In genomic region chr19:46732172-46732938, GRCh38 we compare ENCODE assay signal across 12 cellular contexts. TPM values are rescaled to one million over a fixed set of nuclear protein-coding genes. Genes with fewer than 3 reads are reported as not detected.
DNase-seq lines count a peak whose midpoint lies in the region; ATAC-seq and TF ChIP-seq lines count a peak whose summit lies in the region.
"Had no signal": no experiment of that assay in that cellular context is flagged by ENCODE, and none has a peak within 500 bp of the region (broad histone marks: within the 10 kb centered on the region; RNA-seq: fewer than 3 reads in every experiment).

No MANE protein-coding gene starts in this region.

- H4K20me1 ChIP-seq in smooth muscle cell (ENCODE audit: low read depth), result peaks cover 98% of the 10 kb centered on the region

- no peak overlapping the region for H2AFZ ChIP-seq in smooth muscle cell (ENCODE audit: low read depth)

- no peak for ATAC-seq in activated CD8-positive, alpha-beta memory T cell treated with anti-CD3 and anti-CD28 coated beads, Interleukin-2, amount 10 ng/mL, durations not matched to agents 7 days and 5 days
- peak; percentile 64 for ATAC-seq in esophagus mucosa
- ATAC-seq: gastrocnemius medialis; naive thymus-derived CD8-positive, alpha-beta T cell had no signal

- peaks cover 24% of the 10 kb centered on the region for H3K4me1 Mint-ChIP-seq in activated CD8-positive, alpha-beta memory T cell treated with anti-CD3 and anti-CD28 coated beads, Interleukin-2, amount 10 ng/mL, durations not matched to agents 7 days and 5 days
- peaks cover 9 to 17% (median 10%) of the 10 kb centered on the region in 3 donors for H3K4me1 Mint-ChIP-seq in CD8-positive, alpha-beta memory T cell

- peaks cover 35% of the 10 kb centered on the region for H3K79me2 ChIP-seq in smooth muscle cell (ENCODE audit: low read depth)

- peaks cover 23% of the 10 kb centered on the region for H3K36me3 Mint-ChIP-seq in activated CD8-positive, alpha-beta memory T cell treated with anti-CD3 and anti-CD28 coated beads, Interleukin-2, amount 10 ng/mL, durations not matched to agents 7 days and 5 days
- peaks cover 0 to 79% (median 2%) of the 10 kb centered on the region in 3 donors for H3K36me3 Mint-ChIP-seq in CD8-positive, alpha-beta memory T cell

- no peaks in the 10 kb centered on the region for H3K36me3 ChIP-seq in smooth muscle cell (ENCODE audit: low read depth)
- H3K36me3 ChIP-seq in CD8-positive, alpha-beta memory T cell (ENCODE audit: insufficient read depth, low read length), result peaks cover 56% of the 10 kb centered on the region
- peaks cover 73 to 78% of the 10 kb centered on the region in 2 donors for H3K36me3 ChIP-seq in ascending aorta

- H3K9me3 ChIP-seq in smooth muscle cell (replicated peaks; ENCODE audit: low read depth) (no peaks in the 10 kb centered on the region), ascending aorta (no peaks in the 10 kb centered on the region)
- H3K9me3 ChIP-seq in CD8-positive, alpha-beta memory T cell (ENCODE audit: low read length), result no peaks in the 10 kb centered on the region
- H3K9me3 ChIP-seq: gastrocnemius medialis, MG63 had no signal

- POLR2A ChIA-PET in CD8-positive, alpha-beta memory T cell (lab: Charles Lee), result no interaction called here

- CTCF ChIA-PET in activated CD8-positive, alpha-beta memory T cell treated with anti-CD3 and anti-CD28 coated beads, Interleukin-2, amount 10 ng/mL, durations not matched to agents 7 days and 5 days (lab: Charles Lee), result interaction anchor here (0.8 to 5.0 kb wide), 4 partner anchors 17 to 28 kb away, joined by 4 to 86 read pairs (median 4); no protein-coding TSS in a partner anchor
- CTCF ChIA-PET in CD8-positive, alpha-beta memory T cell (lab: Charles Lee), result interaction anchor here (3.5 to 6.3 kb wide), 2 partner anchors 28 kb away, joined by 16 to 124 read pairs; no protein-coding TSS in a partner anchor

- no peaks in the 10 kb centered on the region for H3K9me3 Mint-ChIP-seq in activated CD8-positive, alpha-beta memory T cell treated with anti-CD3 and anti-CD28 coated beads, Interleukin-2, amount 10 ng/mL, durations not matched to agents 7 days and 5 days (ENCODE audit: low read depth)
- H3K9me3 Mint-ChIP-seq in CD8-positive, alpha-beta memory T cell, result no peaks in the 10 kb centered on the region
- H3K9me3 Mint-ChIP-seq: naive thymus-derived CD8-positive, alpha-beta T cell; T-helper 1 cell treated with Interleukin-12 subunit alpha and Interleukin-12 subunit beta and Interleukin-4 antibody, amounts not matched to agents 30 μg/mL and 1 μg/mL, for 36 hours had no signal

- H3K27me3 Mint-ChIP-seq in activated CD8-positive, alpha-beta memory T cell treated with anti-CD3 and anti-CD28 coated beads, Interleukin-2, amount 10 ng/mL, durations not matched to agents 7 days and 5 days, result no peaks in the 10 kb centered on the region
- H3K27me3 Mint-ChIP-seq in CD8-positive, alpha-beta memory T cell, result no peaks in the 10 kb centered on the region
- H3K27me3 Mint-ChIP-seq: naive thymus-derived CD8-positive, alpha-beta T cell had no signal

- H3K27ac Mint-ChIP-seq in activated CD8-positive, alpha-beta memory T cell treated with anti-CD3 and anti-CD28 coated beads, Interleukin-2, amount 10 ng/mL, durations not matched to agents 7 days and 5 days, result peak overlapping the region; percentile 44
- peak overlapping the region in 1 of 8 donors; percentile 17 for H3K27ac Mint-ChIP-seq in CD8-positive, alpha-beta memory T cell

- no peaks in the 10 kb centered on the region for H3K27me3 ChIP-seq in smooth muscle cell (ENCODE audit: low read depth)
- no peaks in the 10 kb centered on the region for H3K27me3 ChIP-seq in CD8-positive, alpha-beta memory T cell (ENCODE audit: insufficient read depth, low read length, poor library complexity, severe bottlenecking)
- no peaks in the 10 kb centered on the region for H3K27me3 ChIP-seq in ascending aorta
- H3K27me3 ChIP-seq: gastrocnemius medialis, MG63 had no signal

- no peak overlapping the region for H3K4me2 ChIP-seq in smooth muscle cell

- DNase-seq in activated CD8-positive, alpha-beta memory T cell treated with anti-CD3 and anti-CD28 coated beads, Interleukin-2, amount 10 ng/mL, durations not matched to agents 7 days and 5 days, result no peak
- DNase-seq in activated CD8-positive, alpha-beta memory T cell treated with anti-CD3 and anti-CD28 coated beads for 24 hours, result no peak
- DNase-seq in RPMI7951 (ENCODE audit: low read depth) (peak; percentile 72), smooth muscle cell (lab: John Stamatoyannopoulos, UW; ENCODE audit: unreplicated experiment) (no peak), COLO829 (ENCODE audit: low spot score) (no peak), ascending aorta (ENCODE audit: low spot score in 2 of 2) (no peak)
- no peak for DNase-seq in CD8-positive, alpha-beta memory T cell
- DNase-seq: gastrocnemius medialis; MG63; naive thymus-derived CD8-positive, alpha-beta T cell had no signal

- H3K4me1 ChIP-seq in smooth muscle cell (ENCODE audit: low read depth) (no peaks in the 10 kb centered on the region), ascending aorta (no peaks in the 10 kb centered on the region)
- peaks cover 6% of the 10 kb centered on the region for H3K4me1 ChIP-seq in CD8-positive, alpha-beta memory T cell (ENCODE audit: insufficient read depth, low read length)

- no peak for TF ChIP-seq CTCF in smooth muscle cell (IDR thresholded peaks at IDR 0.05; ENCODE audit: borderline replicate concordance, insufficient read depth, poor library complexity, severe bottlenecking)
- TF ChIP-seq CTCF in ascending aorta (IDR thresholded peaks at IDR 0.05), result no peak

- no peak overlapping the region for H3K9ac ChIP-seq in smooth muscle cell (ENCODE audit: low read depth)

- H3K27ac ChIP-seq in smooth muscle cell (ENCODE audit: low read depth), result peak overlapping the region; percentile 57
- H3K27ac ChIP-seq in CD8-positive, alpha-beta memory T cell (ENCODE audit: low read depth, low read length), result no peak overlapping the region
- no peak overlapping the region for H3K27ac ChIP-seq in ascending aorta
- H3K27ac ChIP-seq: gastrocnemius medialis had no signal

- intact Hi-C loops in ascending aorta (cut with DNase I), result no loop called here

- peaks cover 10% of the 10 kb centered on the region for H3F3A ChIP-seq in smooth muscle cell (ENCODE audit: low read depth)

- no peak overlapping the region for H3K4me3 Mint-ChIP-seq in activated CD8-positive, alpha-beta memory T cell treated with anti-CD3 and anti-CD28 coated beads, Interleukin-2, amount 10 ng/mL, durations not matched to agents 7 days and 5 days
- H3K4me3 Mint-ChIP-seq in CD8-positive, alpha-beta memory T cell, result no peak overlapping the region
- H3K4me3 Mint-ChIP-seq: T-helper 1 cell treated with Interleukin-12 subunit alpha and Interleukin-12 subunit beta and Interleukin-4 antibody, amounts not matched to agents 30 μg/mL and 1 μg/mL, for 36 hours had no signal

- H3K4me3 ChIP-seq in smooth muscle cell (no peak overlapping the region), ascending aorta (no peak overlapping the region)
- no peak overlapping the region for H3K4me3 ChIP-seq in CD8-positive, alpha-beta memory T cell (ENCODE audit: low read length)
- H3K4me3 ChIP-seq: gastrocnemius medialis, MG63 had no signal

- 80% methylated on average over 28 of the region's 28 CpGs for WGBS in smooth muscle cell (ENCODE audit: low lambda C conversion rate)

RNA-seq across cellular contexts. Expression of gene FKRP, which starts 13.5 kb away (rescaled TPM):
- total RNA-seq in activated CD8-positive, alpha-beta memory T cell treated with anti-CD3 and anti-CD28 coated beads, Interleukin-2, amount 10 ng/mL, durations not matched to agents 7 days and 5 days, result 10 to 100 TPM; 16.3 to 17.7 TPM
- 5.4 and 9.2 TPM in 2 replicates for total RNA-seq in RPMI7951 (2014; rRNA removed; shearing (Covaris generic))
- total RNA-seq in esophagus mucosa (7.8 TPM), smooth muscle cell (13.8 and 35.2 TPM in 2 replicates), ascending aorta (11.8 TPM)
- 18.9 and 27.2 TPM in 2 replicates for polyA plus RNA-seq in smooth muscle cell
- total RNA-seq in CD8-positive, alpha-beta memory T cell, result 10 to 100 TPM; 21.6 to 24.4 TPM
- polyA plus RNA-seq in CD8-positive, alpha-beta memory T cell, result 6.4 TPM

RNA-seq across cellular contexts. Expression of gene STRN4, which starts 13.9 kb away (rescaled TPM):
- 10 to 100 TPM; 93.0 to 95.8 TPM for total RNA-seq in activated CD8-positive, alpha-beta memory T cell treated with anti-CD3 and anti-CD28 coated beads, Interleukin-2, amount 10 ng/mL, durations not matched to agents 7 days and 5 days
- 33.6 and 42.8 TPM in 2 replicates for total RNA-seq in RPMI7951 (2014; rRNA removed; shearing (Covaris generic))
- total RNA-seq in esophagus mucosa (44.5 TPM), smooth muscle cell (47.1 and 55.7 TPM in 2 replicates), ascending aorta (151 TPM)
- 69.1 and 72.1 TPM in 2 replicates for polyA plus RNA-seq in smooth muscle cell
- 10 to 100 TPM; 68.8 to 70.4 TPM for total RNA-seq in CD8-positive, alpha-beta memory T cell
- polyA plus RNA-seq in CD8-positive, alpha-beta memory T cell, result 23.2 TPM

RNA-seq across cellular contexts. Expression of gene PRKD2, which starts 15.4 kb away (rescaled TPM):
- total RNA-seq in activated CD8-positive, alpha-beta memory T cell treated with anti-CD3 and anti-CD28 coated beads, Interleukin-2, amount 10 ng/mL, durations not matched to agents 7 days and 5 days, result 100 to 1,000 TPM; 147 to 187 TPM
- total RNA-seq in RPMI7951 (2014; rRNA removed; shearing (Covaris generic)), result 12.9 and 14.6 TPM in 2 replicates
- total RNA-seq in esophagus mucosa (31.4 TPM), smooth muscle cell (8.6 and 24.2 TPM in 2 replicates), ascending aorta (101 TPM)
- polyA plus RNA-seq in smooth muscle cell, result 34.6 and 45.9 TPM in 2 replicates
- 10 to 100 TPM; 61.6 to 63.8 TPM for total RNA-seq in CD8-positive, alpha-beta memory T cell
- 88.0 TPM for polyA plus RNA-seq in CD8-positive, alpha-beta memory T cell

RNA-seq across cellular contexts. Expression of gene SLC1A5, which starts 56.0 kb away (rescaled TPM):
- 100 to 1,000 TPM; 196 to 259 TPM for total RNA-seq in activated CD8-positive, alpha-beta memory T cell treated with anti-CD3 and anti-CD28 coated beads, Interleukin-2, amount 10 ng/mL, durations not matched to agents 7 days and 5 days
- total RNA-seq in RPMI7951 (2014; rRNA removed; shearing (Covaris generic)), result 117 and 127 TPM in 2 replicates
- total RNA-seq in esophagus mucosa (113 TPM), smooth muscle cell (101 TPM in 2 replicates), ascending aorta (86.8 TPM)
- 224 and 231 TPM in 2 replicates for polyA plus RNA-seq in smooth muscle cell
- 100 to 1,000 TPM; 377 to 380 TPM for total RNA-seq in CD8-positive, alpha-beta memory T cell
- 19.1 TPM for polyA plus RNA-seq in CD8-positive, alpha-beta memory T cell
